25 cellular contexts compared by ENCODE assay signal in the genomic region with DNA sequence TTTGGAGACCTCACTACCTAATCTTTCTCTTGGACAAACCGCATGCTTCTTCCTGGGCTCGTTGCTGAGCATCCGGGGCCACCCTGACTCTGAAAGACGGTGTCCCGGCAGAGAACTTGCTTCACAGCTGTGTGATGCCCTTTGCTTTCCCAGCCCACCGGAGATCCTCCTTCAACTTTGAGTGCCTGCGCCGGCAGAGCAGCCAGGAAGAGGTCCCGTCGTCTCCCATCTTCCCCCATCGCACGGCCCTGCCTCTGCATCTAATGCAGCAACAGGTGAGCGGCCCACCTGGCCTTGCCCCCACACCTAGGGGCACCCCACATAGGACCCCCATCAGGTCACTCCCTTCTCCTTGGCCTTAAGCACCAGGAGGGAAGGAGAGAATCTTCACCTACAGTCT. TPM values are rescaled to one million over a fixed set of nuclear protein-coding genes. Genes with fewer than 3 reads are reported as not detected.
A peak's percentile ranks its signal among the peaks of the same experiment; 100 is the strongest.
DNase-seq lines count a peak whose midpoint lies in the region; ATAC-seq and TF ChIP-seq lines count a peak whose summit lies in the region.
"Had no signal": no experiment of that assay in that cellular context is flagged by ENCODE, and none has a peak within 500 bp of the region (broad histone marks: within the 10 kb centered on the region; RNA-seq: fewer than 3 reads in every experiment).

No MANE protein-coding gene starts in this region.

- no peak overlapping the region for H2AK5ac ChIP-seq in neuronal stem cell (ENCODE audit: low read depth, low read length)

- no peak overlapping the region for H3K4me3 ChIP-seq in coronary artery
- no peak overlapping the region for H3K4me3 ChIP-seq in neuronal stem cell (ENCODE audit: low read length in 2 of 2)
- H3K4me3 ChIP-seq in tibial nerve: no peak overlapping the region
- H3K4me3 ChIP-seq: BLaER1, GM12878, SJSA1 had no signal

- WGBS in neuronal stem cell (ENCODE audit: extremely low coverage in 2 of 2, insufficient read length in 2 of 2, insufficient replicate concordance in 1 of 2), 2 donors: no CpG with 5 or more reads among the region's 13 CpGs
- WGBS in tibial nerve, 2 donors: 93 to 94% methylated on average over 13 of the region's 13 CpGs

- H3K9ac ChIP-seq in neuronal stem cell (ENCODE audit: low read depth, low read length, poor library complexity): no peak overlapping the region
- H3K9ac ChIP-seq: BLaER1, KMS-11 had no signal

- H3K18ac ChIP-seq in neuronal stem cell (ENCODE audit: low read length): peak overlapping the region; percentile 86

- POLR2A ChIA-PET in activated CD4-positive, alpha-beta memory T cell treated with anti-CD3 and anti-CD28 coated beads, Interleukin-2, amount 10 ng/mL, durations not matched to agents 7 days and 5 days (lab: Charles Lee): no interaction called here
- POLR2A ChIA-PET in activated CD4-positive, alpha-beta memory T cell treated with anti-CD3 and anti-CD28 coated beads for 36 hours (lab: Charles Lee): no interaction called here

- H2AFZ ChIP-seq in neuronal stem cell (ENCODE audit: low read length): no peak overlapping the region

- H3K27me3 ChIP-seq in neuronal stem cell (ENCODE audit: control insufficient read depth in 3 of 3, insufficient read depth in 3 of 3, low read depth in 1 of 3, low read length in 3 of 3): no peaks in the 10 kb centered on the region
- no peaks in the 10 kb centered on the region for H3K27me3 ChIP-seq in tibial nerve
- H3K27me3 ChIP-seq: BLaER1, SJSA1 had no signal

- intact Hi-C loops in activated CD4-positive, alpha-beta memory T cell treated with anti-CD3 and anti-CD28 coated beads for 36 hours (cut with micrococcal nuclease): no loop called here

- no peaks in the 10 kb centered on the region for H3K9me3 Mint-ChIP-seq in activated CD4-positive, alpha-beta memory T cell treated with anti-CD3 and anti-CD28 coated beads, Interleukin-2, amount 10 ng/mL, durations not matched to agents 7 days and 5 days
- no peaks in the 10 kb centered on the region for H3K9me3 Mint-ChIP-seq in activated CD4-positive, alpha-beta memory T cell treated with anti-CD3 and anti-CD28 coated beads for 36 hours
- H3K9me3 Mint-ChIP-seq: CD4-positive, alpha-beta memory T cell had no signal

- no peak for ATAC-seq in HG03378 (IDR thresholded peaks at IDR 0.05; ENCODE audit: unreplicated experiment)
- ATAC-seq in stimulated activated naive CD8-positive, alpha-beta T cell treated with anti-CD3 and anti-CD28 coated beads, Interleukin-15, Interleukin-2, amounts not matched to agents 100 U/mL and 50 U/mL, for 24 hours: no peak
- ATAC-seq: GM12878, Panc1 had no signal

- no peak for TF ChIP-seq POLR2A in tibial nerve (IDR thresholded peaks at IDR 0.05)

- CTCF ChIA-PET in activated CD4-positive, alpha-beta memory T cell treated with anti-CD3 and anti-CD28 coated beads, Interleukin-2, amount 10 ng/mL, durations not matched to agents 7 days and 5 days (lab: Charles Lee): no interaction called here
- CTCF ChIA-PET in activated CD4-positive, alpha-beta memory T cell treated with anti-CD3 and anti-CD28 coated beads for 36 hours (lab: Charles Lee): no interaction called here

- H3K36me3 Mint-ChIP-seq in activated CD4-positive, alpha-beta memory T cell treated with anti-CD3 and anti-CD28 coated beads, Interleukin-2, amount 10 ng/mL, durations not matched to agents 7 days and 5 days (ENCODE audit: low read depth): no peaks in the 10 kb centered on the region
- H3K36me3 Mint-ChIP-seq in activated CD4-positive, alpha-beta memory T cell treated with anti-CD3 and anti-CD28 coated beads for 36 hours: no peaks in the 10 kb centered on the region
- H3K36me3 Mint-ChIP-seq: CD4-positive, alpha-beta memory T cell had no signal

- no peak overlapping the region for H2BK120ac ChIP-seq in neuronal stem cell (ENCODE audit: low read depth, low read length)

- no peaks in the 10 kb centered on the region for H3K79me1 ChIP-seq in neuronal stem cell (ENCODE audit: low read depth, low read length)

- no peak overlapping the region for H3K27ac Mint-ChIP-seq in activated CD4-positive, alpha-beta memory T cell treated with anti-CD3 and anti-CD28 coated beads, Interleukin-2, amount 10 ng/mL, durations not matched to agents 7 days and 5 days
- no peak overlapping the region for H3K27ac Mint-ChIP-seq in activated CD4-positive, alpha-beta memory T cell treated with anti-CD3 and anti-CD28 coated beads for 36 hours
- H3K27ac Mint-ChIP-seq: CD4-positive, alpha-beta memory T cell had no signal

- no peak overlapping the region for H3K4me3 Mint-ChIP-seq in activated CD4-positive, alpha-beta memory T cell treated with anti-CD3 and anti-CD28 coated beads, Interleukin-2, amount 10 ng/mL, durations not matched to agents 7 days and 5 days
- no peak overlapping the region for H3K4me3 Mint-ChIP-seq in activated CD4-positive, alpha-beta memory T cell treated with anti-CD3 and anti-CD28 coated beads for 36 hours
- H3K4me3 Mint-ChIP-seq: CD4-positive, alpha-beta memory T cell had no signal

- H3K36me3 ChIP-seq in neuronal stem cell (replicated peaks in 1 of 2; ENCODE audit: control insufficient read depth in 2 of 2, insufficient read depth in 2 of 2, low read length in 2 of 2): no peaks in the 10 kb centered on the region
- peaks cover 0 to 17% (median 0%) of the 10 kb centered on the region in 3 donors for H3K36me3 ChIP-seq in tibial nerve
- H3K36me3 ChIP-seq: BLaER1, SJSA1 had no signal

- H3K14ac ChIP-seq in neuronal stem cell (ENCODE audit: low read length): no peak overlapping the region

- no peak overlapping the region for H3K4me2 ChIP-seq in neuronal stem cell (ENCODE audit: insufficient read depth, low read length, poor library complexity, severe bottlenecking)
- H3K4me2 ChIP-seq: BLaER1, KMS-11 had no signal

- TF ChIP-seq CTCF in coronary artery (IDR thresholded peaks at IDR 0.05): no peak
- no peak for TF ChIP-seq CTCF in tibial nerve (IDR thresholded peaks at IDR 0.05)

- no peak overlapping the region for H3K23ac ChIP-seq in neuronal stem cell (ENCODE audit: low read depth, low read length, poor library complexity)

- H3K4me1 Mint-ChIP-seq in activated CD4-positive, alpha-beta memory T cell treated with anti-CD3 and anti-CD28 coated beads, Interleukin-2, amount 10 ng/mL, durations not matched to agents 7 days and 5 days: no peaks in the 10 kb centered on the region
- no peaks in the 10 kb centered on the region for H3K4me1 Mint-ChIP-seq in activated CD4-positive, alpha-beta memory T cell treated with anti-CD3 and anti-CD28 coated beads for 36 hours (ENCODE audit: low read depth)
- H3K4me1 Mint-ChIP-seq: CD4-positive, alpha-beta memory T cell had no signal

- H3K27ac ChIP-seq in coronary artery (no peak overlapping the region), neuronal stem cell (replicated peaks; ENCODE audit: low read length) (no peak overlapping the region), tibial nerve (peak overlapping the region in 3 of 4 donors; percentile 6 to 39 (median 12))
- H3K27ac ChIP-seq: 22Rv1, BLaER1, KMS-11, SJSA1 had no signal

- no peak overlapping the region for H4K8ac ChIP-seq in neuronal stem cell (ENCODE audit: low read depth, low read length)

- TF ChIP-seq EP300 in tibial nerve (IDR thresholded peaks at IDR 0.05): no peak

- peaks cover 10% of the 10 kb centered on the region for H3K27me3 Mint-ChIP-seq in activated CD4-positive, alpha-beta memory T cell treated with anti-CD3 and anti-CD28 coated beads, Interleukin-2, amount 10 ng/mL, durations not matched to agents 7 days and 5 days
- peaks cover 11% of the 10 kb centered on the region for H3K27me3 Mint-ChIP-seq in activated CD4-positive, alpha-beta memory T cell treated with anti-CD3 and anti-CD28 coated beads for 36 hours

- H3K4me1 ChIP-seq in neuronal stem cell (ENCODE audit: control insufficient read depth in 2 of 2, insufficient read depth in 1 of 2, low read depth in 1 of 2, low read length in 2 of 2) (peaks cover 16 to 18% of the 10 kb centered on the region in 2 donors), tibial nerve (peaks cover 0 to 5% (median 0%) of the 10 kb centered on the region in 4 donors)
- H3K4me1 ChIP-seq: SJSA1 had no signal

- H3K9me3 ChIP-seq in neuronal stem cell (replicated peaks in 1 of 2; ENCODE audit: control insufficient read depth in 2 of 2, insufficient read depth in 1 of 2, low read depth in 1 of 2, low read length in 2 of 2): peaks cover 0 to 1% of the 10 kb centered on the region in 2 donors
- H3K9me3 ChIP-seq in tibial nerve: no peaks in the 10 kb centered on the region
- H3K9me3 ChIP-seq: BLaER1, Caco-2, SJSA1 had no signal

- H2BK12ac ChIP-seq in neuronal stem cell (ENCODE audit: low read length): no peak overlapping the region

- H4K91ac ChIP-seq in neuronal stem cell (ENCODE audit: low read depth, low read length, poor library complexity): no peak overlapping the region

- no peak overlapping the region for H3K4ac ChIP-seq in neuronal stem cell (ENCODE audit: low read length)

- no peak overlapping the region for H2BK15ac ChIP-seq in neuronal stem cell (ENCODE audit: low read length)

- H2BK5ac ChIP-seq in neuronal stem cell (ENCODE audit: low read length): no peak overlapping the region

- peak; percentile 12 for DNase-seq in activated CD4-positive, alpha-beta memory T cell treated with anti-CD3 and anti-CD28 coated beads, Interleukin-2, amount 10 ng/mL, durations not matched to agents 7 days and 5 days
- DNase-seq in activated CD4-positive, alpha-beta memory T cell treated with anti-CD3 and anti-CD28 coated beads for 36 hours: no peak
- DNase-seq in coronary artery (ENCODE audit: low spot score) (peak; percentile 14), neuronal stem cell (ENCODE audit: low spot score) (no peak), tibial nerve (ENCODE audit: low spot score in 2 of 2) (no peak), LoVo (ENCODE audit: low spot score) (no peak)
- DNase-seq in stimulated activated naive CD8-positive, alpha-beta T cell treated with anti-CD3 and anti-CD28 coated beads, Interleukin-15, Interleukin-2, amounts not matched to agents 100 U/mL and 50 U/mL, for 24 hours: no peak
- DNase-seq: ACHN; Caco-2; CD4-positive, alpha-beta memory T cell; DMS 273 treated with DMSO at 0.1 percent for 48 hours; DMS79 treated with DMSO at 0.1 percent for 48 hours; H7; IMR-90; NCI-H1105; NCI-H2029 treated with DMSO at 0.1 percent for 48 hours; NCI-H524 treated with DMSO at 0.1 percent for 48 hours; NCI-H82 had no signal

RNA-seq across cellular contexts. Expression of a gene that starts 37.7 kb away (rescaled TPM):
- total RNA-seq in activated CD4-positive, alpha-beta memory T cell treated with anti-CD3 and anti-CD28 coated beads, Interleukin-2, amount 10 ng/mL, durations not matched to agents 7 days and 5 days: 1 to 10 TPM; 9.0 to 9.1 TPM
- under 1 TPM; 0.41 to 0.59 TPM for total RNA-seq in activated CD4-positive, alpha-beta memory T cell treated with anti-CD3 and anti-CD28 coated beads for 36 hours
- polyA plus RNA-seq in neuronal stem cell (2013, experiment 1 of 2): 2.0 TPM
- 2.0 TPM for polyA plus RNA-seq in neuronal stem cell (2013, experiment 2 of 2)
- 10 to 100 TPM in 2 of 4 donors, 1 to 10 TPM in 2; 2.8 to 15.9 (median 9.7) TPM for total RNA-seq in tibial nerve
- total RNA-seq: SJSA1 had no signal

RNA-seq across cellular contexts. Expression of a gene that starts 37.9 kb away (rescaled TPM):
- 10 to 100 TPM; 60.7 to 62.4 TPM for total RNA-seq in activated CD4-positive, alpha-beta memory T cell treated with anti-CD3 and anti-CD28 coated beads, Interleukin-2, amount 10 ng/mL, durations not matched to agents 7 days and 5 days
- total RNA-seq in activated CD4-positive, alpha-beta memory T cell treated with anti-CD3 and anti-CD28 coated beads for 36 hours: 1 to 10 TPM in 1 of 2 experiments, under 1 TPM in 1; 0.92 to 1.1 TPM
- polyA plus RNA-seq in neuronal stem cell (2013, experiment 1 of 2): 2.6 TPM
- polyA plus RNA-seq in neuronal stem cell (2013, experiment 2 of 2): 2.3 TPM
- 1 to 10 TPM; 3.3 to 7.1 (median 5.0) TPM for total RNA-seq in tibial nerve
- total RNA-seq: SJSA1 had no signal
- polyA plus RNA-seq: IMR-90 had no signal

Comparison
In these comparisons a context has a peak if more than half of its experiments do, and no peak if none do; other contexts are left out.
1. DNase-seq: peak in activated CD4-positive, alpha-beta memory T cell treated with anti-CD3 and anti-CD28 coated beads, Interleukin-2, amount 10 ng/mL, durations not matched to agents 7 days and 5 days (single experiment) and coronary artery (single experiment); none in activated CD4-positive, alpha-beta memory T cell treated with anti-CD3 and anti-CD28 coated beads for 36 hours (single experiment), neuronal stem cell (single experiment), tibial nerve (0 of 2), LoVo (single experiment) and stimulated activated naive CD8-positive, alpha-beta T cell treated with anti-CD3 and anti-CD28 coated beads, Interleukin-15, Interleukin-2, amounts not matched to agents 100 U/mL and 50 U/mL, for 24 hours (single experiment).
2. RNA of a gene that starts 37.9 kb away (total RNA-seq): 60.7 to 62.4 TPM in activated CD4-positive, alpha-beta memory T cell treated with anti-CD3 and anti-CD28 coated beads, Interleukin-2, amount 10 ng/mL, durations not matched to agents 7 days and 5 days; 3.3 to 7.1 TPM in tibial nerve and 0.92 to 1.1 TPM in activated CD4-positive, alpha-beta memory T cell treated with anti-CD3 and anti-CD28 coated beads for 36 hours; every median in the first group is over 4 times any median in the second.
3. H3K27ac ChIP-seq: peak in tibial nerve (3 of 4); none in coronary artery (0 of 2) and neuronal stem cell (single experiment).